Comparison of ENCODE assay signal across 29 cellular contexts in the genomic region with DNA sequence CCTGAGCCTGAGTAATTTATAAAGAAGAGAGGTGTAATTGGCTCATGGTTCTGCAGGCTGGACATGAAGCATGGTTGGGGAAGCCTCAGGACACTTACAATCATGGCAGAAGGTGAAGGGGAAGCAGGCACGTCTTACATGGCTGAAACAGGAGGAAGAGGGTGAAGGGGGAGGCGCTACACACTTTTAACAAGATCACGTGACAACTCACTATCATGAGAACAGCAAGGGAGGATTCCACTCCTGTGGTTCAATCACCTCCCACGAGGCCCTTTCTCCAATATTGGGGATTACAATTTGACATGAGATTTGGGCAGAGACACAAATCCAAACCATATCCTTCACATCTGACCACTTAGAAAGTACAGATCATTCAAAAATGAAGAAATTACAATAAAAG.
"Had no signal": no experiment of that assay in that cellular context is flagged by ENCODE, and none has a peak within 500 bp of the region (broad histone marks: within the 10 kb centered on the region; RNA-seq: fewer than 3 reads in every experiment).

No MANE protein-coding gene starts in this region.

- H3K36me3 ChIP-seq: colonic mucosa, esophagus muscularis mucosa, esophagus squamous epithelium, gastrocnemius medialis, gastroesophageal sphincter, heart left ventricle, heart right ventricle had no signal

- H3K4me3 Mint-ChIP-seq: dendritic cell treated with granulocyte-macrophage colony-stimulating factor and Interleukin-4, amounts not matched to agents 40 ng/mL and 50 ng/mL, for 4 days; effector memory CD8-positive, alpha-beta T cell; endodermal cell had no signal

- H3K27me3 Mint-ChIP-seq: dendritic cell treated with granulocyte-macrophage colony-stimulating factor and Interleukin-4, amounts not matched to agents 40 ng/mL and 50 ng/mL, for 4 days; effector memory CD8-positive, alpha-beta T cell had no signal

- H3K27ac Mint-ChIP-seq: dendritic cell treated with granulocyte-macrophage colony-stimulating factor and Interleukin-4, amounts not matched to agents 40 ng/mL and 50 ng/mL, for 4 days; effector memory CD8-positive, alpha-beta T cell; endodermal cell had no signal

- DNase-seq: colonic mucosa; cortex of kidney; dermis blood vessel endothelial cell; dorsolateral prefrontal cortex; effector CD4-positive, alpha-beta T cell; effector CD8-positive, alpha-beta T cell; effector memory CD4-positive, alpha-beta T cell; effector memory CD8-positive, alpha-beta T cell; endodermal cell; erythroblast; esophagus squamous epithelium; foreskin fibroblast; foreskin keratinocyte; foreskin melanocyte; gastrocnemius medialis; glutamatergic neuron; head of caudate nucleus; heart left ventricle; heart right ventricle had no signal

- H3K4me1 ChIP-seq: colonic mucosa, esophagus muscularis mucosa, esophagus squamous epithelium, foreskin keratinocyte, gastrocnemius medialis, gastroesophageal sphincter, heart left ventricle, heart right ventricle had no signal

- H3K27ac ChIP-seq: colonic mucosa, coronary artery, dorsolateral prefrontal cortex, epithelial cell of prostate, esophagus muscularis mucosa, esophagus squamous epithelium, foreskin keratinocyte, gastrocnemius medialis, gastroesophageal sphincter, heart left ventricle, heart right ventricle had no signal

- H3K4me1 Mint-ChIP-seq: endodermal cell had no signal

- H3K9me3 ChIP-seq: colonic mucosa, esophagus squamous epithelium, gastrocnemius medialis had no signal

- H3K27me3 ChIP-seq: colonic mucosa, dorsolateral prefrontal cortex, esophagus muscularis mucosa, foreskin keratinocyte, gastrocnemius medialis, heart left ventricle, heart right ventricle had no signal

- ATAC-seq: effector memory CD8-positive, alpha-beta T cell; esophagus mucosa; foreskin keratinocyte; gastrocnemius medialis; gastroesophageal sphincter; heart left ventricle; heart right ventricle had no signal

- H3K4me3 ChIP-seq: colonic mucosa, coronary artery, dorsolateral prefrontal cortex, esophagus muscularis mucosa, esophagus squamous epithelium, gastrocnemius medialis, gastroesophageal sphincter, heart left ventricle, heart right ventricle had no signal

- FAIRE-seq: colon, endometrium, endothelial cell of umbilical vein, frontal cortex had no signal
